Comparison of ENCODE assay signal across 1 cellular context in the genomic region with DNA sequence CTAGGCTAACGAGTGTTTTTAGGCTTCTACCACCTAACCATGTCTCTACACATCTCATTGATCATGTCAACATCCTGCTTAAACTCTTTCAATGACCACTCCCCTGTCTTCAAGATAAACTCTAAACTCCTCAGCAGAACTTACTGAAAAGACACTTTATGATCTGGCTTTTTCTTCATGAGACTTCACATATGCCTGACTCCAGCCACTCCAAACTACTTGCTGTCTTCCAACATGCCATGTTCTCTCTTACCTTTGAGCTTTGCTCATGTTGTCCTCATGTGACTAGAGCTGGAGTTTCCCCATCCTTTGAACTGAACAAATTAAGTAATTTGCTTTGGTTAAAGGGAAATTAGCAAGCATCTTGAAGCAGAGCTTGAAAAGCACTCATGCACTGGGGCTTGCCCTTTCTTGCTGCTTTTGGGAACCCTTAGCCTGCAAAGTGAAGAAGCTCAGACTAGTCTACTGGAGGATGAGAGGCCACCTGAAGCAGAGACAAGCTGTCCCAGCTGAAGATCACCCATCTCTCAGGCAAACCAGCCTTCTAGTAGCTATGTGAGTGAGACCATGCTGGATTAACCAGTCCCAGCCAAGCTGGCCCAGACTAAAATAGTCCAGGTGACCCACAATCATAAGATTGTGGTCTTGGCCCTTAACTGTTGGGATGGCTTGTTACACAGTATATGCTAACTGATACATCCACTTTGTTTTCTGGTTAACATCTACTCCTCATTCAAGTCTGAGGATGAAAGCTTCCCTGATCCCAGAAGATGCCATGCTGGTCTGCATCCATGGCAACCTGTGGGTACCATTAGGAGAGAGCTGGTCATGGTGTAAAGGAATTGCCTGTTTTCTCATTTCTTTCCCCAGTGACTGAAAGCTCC.
TF ChIP-seq lines count a peak whose summit lies in the region.

No MANE protein-coding gene starts in this region.

TF ChIP-seq in GM12878, 131 proteins besides CTCF, POLR2A, EP300 and RAD21 (continued from another document and continues in another):
- TF ChIP-seq, protein P1, sequence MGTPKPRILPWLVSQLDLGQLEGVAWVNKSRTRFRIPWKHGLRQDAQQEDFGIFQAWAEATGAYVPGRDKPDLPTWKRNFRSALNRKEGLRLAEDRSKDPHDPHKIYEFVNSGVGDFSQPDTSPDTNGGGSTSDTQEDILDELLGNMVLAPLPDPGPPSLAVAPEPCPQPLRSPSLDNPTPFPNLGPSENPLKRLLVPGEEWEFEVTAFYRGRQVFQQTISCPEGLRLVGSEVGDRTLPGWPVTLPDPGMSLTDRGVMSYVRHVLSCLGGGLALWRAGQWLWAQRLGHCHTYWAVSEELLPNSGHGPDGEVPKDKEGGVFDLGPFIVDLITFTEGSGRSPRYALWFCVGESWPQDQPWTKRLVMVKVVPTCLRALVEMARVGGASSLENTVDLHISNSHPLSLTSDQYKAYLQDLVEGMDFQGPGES (IDR thresholded peaks at IDR 0.05) = no peak
- TF ChIP-seq POLR2AphosphoS2 (IDR thresholded peaks at IDR 0.05; ENCODE audit: low read depth, low read length) (no peak), POLR2AphosphoS5 (IDR thresholded peaks at IDR 0.05; ENCODE audit: low read length) (peak; percentile 77), ZNF274 (IDR thresholded peaks at IDR 0.05; ENCODE audit: insufficient read depth, insufficient read length) (no peak), SRF (IDR thresholded peaks at IDR 0.05; ENCODE audit: low read depth in 2 of 2, low read length in 2 of 2) (no peak), SUZ12 (IDR thresholded peaks at IDR 0.05; ENCODE audit: unreplicated experiment) (no peak), SIX5 (IDR thresholded peaks at IDR 0.05; ENCODE audit: low read depth, low read length, severe bottlenecking) (no peak), BMI1 (IDR thresholded peaks at IDR 0.05; ENCODE audit: borderline replicate concordance) (no peak), YBX1 (IDR thresholded peaks at IDR 0.05) (no peak), KAT2A (conservative IDR thresholded peaks at IDR 0.05; ENCODE audit: control insufficient read depth, low read depth, low read length) (no peak), BRCA1 (IDR thresholded peaks at IDR 0.05; ENCODE audit: low read depth, low read length) (no peak), SREBF2 (IDR thresholded peaks at IDR 0.05; ENCODE audit: low read length) (no peak), ZNF217 (IDR thresholded peaks at IDR 0.05) (no peak), MEF2B (IDR thresholded peaks at IDR 0.05; ENCODE audit: partially characterized antibody, poor library complexity, severe bottlenecking) (no peak), ETV6 (conservative IDR thresholded peaks at IDR 0.05 in 1 of 2, IDR thresholded peaks at IDR 0.05 in 1 of 2; ENCODE audit: borderline replicate concordance in 1 of 2, low read depth in 1 of 2) (no peak), ZNF207 (IDR thresholded peaks at IDR 0.05; ENCODE audit: borderline replicate concordance) (no peak), MEF2A (IDR thresholded peaks at IDR 0.05; ENCODE audit: insufficient read depth, low read depth, low read length) (0 out of 2 replicates have a peak, but pooled peaks have one; percentile 57), NBN (IDR thresholded peaks at IDR 0.05) (no peak), ZNF384 (IDR thresholded peaks at IDR 0.05; ENCODE audit: borderline replicate concordance, low read depth, low read length) (no peak), ESRRA (IDR thresholded peaks at IDR 0.05; ENCODE audit: low read length) (no peak), JUND (IDR thresholded peaks at IDR 0.05; ENCODE audit: low read depth, low read length) (no peak), ZZZ3 (IDR thresholded peaks at IDR 0.05; ENCODE audit: control insufficient read depth, insufficient read length, low read depth) (no peak), GATAD2B (conservative IDR thresholded peaks at IDR 0.05; ENCODE audit: low read depth) (no peak), EED (IDR thresholded peaks at IDR 0.05; ENCODE audit: low read depth) (0 out of 2 replicates have a peak, but pooled peaks have one; percentile 3), FOXK2 (IDR thresholded peaks at IDR 0.05) (no peak), IRF4 (IDR thresholded peaks at IDR 0.05; ENCODE audit: low read depth, low read length) (no peak), HDAC6 (IDR thresholded peaks at IDR 0.05; ENCODE audit: unreplicated experiment) (peak; percentile 47), ZSCAN29 (IDR thresholded peaks at IDR 0.05) (no peak), EZH2 (IDR thresholded peaks at IDR 0.05; ENCODE audit: borderline replicate concordance, control insufficient read depth, low read depth, low read length) (no peak), PAX8 (IDR thresholded peaks at IDR 0.05) (no peak), KDM1A (IDR thresholded peaks at IDR 0.05; ENCODE audit: borderline replicate concordance) (no peak), WRNIP1 (IDR thresholded peaks at IDR 0.05; ENCODE audit: borderline replicate concordance, low read depth, low read length) (no peak), FOS (IDR thresholded peaks at IDR 0.05; ENCODE audit: borderline replicate concordance, extremely low read depth, insufficient read length) (no peak), NFIC (IDR thresholded peaks at IDR 0.05; ENCODE audit: low read depth, low read length) (no peak), DPF2 (IDR thresholded peaks at IDR 0.05) (no peak), SP1 (IDR thresholded peaks at IDR 0.05; ENCODE audit: low read depth, low read length) (no peak), TCF12 (IDR thresholded peaks at IDR 0.05; ENCODE audit: low read depth, low read length) (no peak), NRF1 (conservative IDR thresholded peaks at IDR 0.05; ENCODE audit: low read depth, low read length) (no peak), TARDBP (IDR thresholded peaks at IDR 0.05; ENCODE audit: borderline replicate concordance) (no peak), RBBP5 (conservative IDR thresholded peaks at IDR 0.05) (no peak), RCOR1 (conservative IDR thresholded peaks at IDR 0.05; ENCODE audit: low read depth, low read length) (no peak)
- TF ChIP-seq, protein P2, sequence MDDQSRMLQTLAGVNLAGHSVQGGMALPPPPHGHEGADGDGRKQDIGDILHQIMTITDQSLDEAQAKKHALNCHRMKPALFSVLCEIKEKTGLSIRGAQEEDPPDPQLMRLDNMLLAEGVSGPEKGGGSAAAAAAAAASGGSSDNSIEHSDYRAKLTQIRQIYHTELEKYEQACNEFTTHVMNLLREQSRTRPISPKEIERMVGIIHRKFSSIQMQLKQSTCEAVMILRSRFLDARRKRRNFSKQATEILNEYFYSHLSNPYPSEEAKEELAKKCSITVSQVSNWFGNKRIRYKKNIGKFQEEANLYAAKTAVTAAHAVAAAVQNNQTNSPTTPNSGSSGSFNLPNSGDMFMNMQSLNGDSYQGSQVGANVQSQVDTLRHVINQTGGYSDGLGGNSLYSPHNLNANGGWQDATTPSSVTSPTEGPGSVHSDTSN (IDR thresholded peaks at IDR 0.05; ENCODE audit: insufficient replicate concordance, low read depth, low read length) = no peak
- TF ChIP-seq, protein P3, sequence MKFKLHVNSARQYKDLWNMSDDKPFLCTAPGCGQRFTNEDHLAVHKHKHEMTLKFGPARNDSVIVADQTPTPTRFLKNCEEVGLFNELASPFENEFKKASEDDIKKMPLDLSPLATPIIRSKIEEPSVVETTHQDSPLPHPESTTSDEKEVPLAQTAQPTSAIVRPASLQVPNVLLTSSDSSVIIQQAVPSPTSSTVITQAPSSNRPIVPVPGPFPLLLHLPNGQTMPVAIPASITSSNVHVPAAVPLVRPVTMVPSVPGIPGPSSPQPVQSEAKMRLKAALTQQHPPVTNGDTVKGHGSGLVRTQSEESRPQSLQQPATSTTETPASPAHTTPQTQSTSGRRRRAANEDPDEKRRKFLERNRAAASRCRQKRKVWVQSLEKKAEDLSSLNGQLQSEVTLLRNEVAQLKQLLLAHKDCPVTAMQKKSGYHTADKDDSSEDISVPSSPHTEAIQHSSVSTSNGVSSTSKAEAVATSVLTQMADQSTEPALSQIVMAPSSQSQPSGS (IDR thresholded peaks at IDR 0.05; ENCODE audit: low read length) = peak; percentile 20; the same call in 1 of the 2 replicates
- TF ChIP-seq, protein P4, sequence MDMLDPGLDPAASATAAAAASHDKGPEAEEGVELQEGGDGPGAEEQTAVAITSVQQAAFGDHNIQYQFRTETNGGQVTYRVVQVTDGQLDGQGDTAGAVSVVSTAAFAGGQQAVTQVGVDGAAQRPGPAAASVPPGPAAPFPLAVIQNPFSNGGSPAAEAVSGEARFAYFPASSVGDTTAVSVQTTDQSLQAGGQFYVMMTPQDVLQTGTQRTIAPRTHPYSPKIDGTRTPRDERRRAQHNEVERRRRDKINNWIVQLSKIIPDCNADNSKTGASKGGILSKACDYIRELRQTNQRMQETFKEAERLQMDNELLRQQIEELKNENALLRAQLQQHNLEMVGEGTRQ (IDR thresholded peaks at IDR 0.05; ENCODE audit: borderline replicate concordance, low read depth, low read length) = no peak
- TF ChIP-seq, protein P5, sequence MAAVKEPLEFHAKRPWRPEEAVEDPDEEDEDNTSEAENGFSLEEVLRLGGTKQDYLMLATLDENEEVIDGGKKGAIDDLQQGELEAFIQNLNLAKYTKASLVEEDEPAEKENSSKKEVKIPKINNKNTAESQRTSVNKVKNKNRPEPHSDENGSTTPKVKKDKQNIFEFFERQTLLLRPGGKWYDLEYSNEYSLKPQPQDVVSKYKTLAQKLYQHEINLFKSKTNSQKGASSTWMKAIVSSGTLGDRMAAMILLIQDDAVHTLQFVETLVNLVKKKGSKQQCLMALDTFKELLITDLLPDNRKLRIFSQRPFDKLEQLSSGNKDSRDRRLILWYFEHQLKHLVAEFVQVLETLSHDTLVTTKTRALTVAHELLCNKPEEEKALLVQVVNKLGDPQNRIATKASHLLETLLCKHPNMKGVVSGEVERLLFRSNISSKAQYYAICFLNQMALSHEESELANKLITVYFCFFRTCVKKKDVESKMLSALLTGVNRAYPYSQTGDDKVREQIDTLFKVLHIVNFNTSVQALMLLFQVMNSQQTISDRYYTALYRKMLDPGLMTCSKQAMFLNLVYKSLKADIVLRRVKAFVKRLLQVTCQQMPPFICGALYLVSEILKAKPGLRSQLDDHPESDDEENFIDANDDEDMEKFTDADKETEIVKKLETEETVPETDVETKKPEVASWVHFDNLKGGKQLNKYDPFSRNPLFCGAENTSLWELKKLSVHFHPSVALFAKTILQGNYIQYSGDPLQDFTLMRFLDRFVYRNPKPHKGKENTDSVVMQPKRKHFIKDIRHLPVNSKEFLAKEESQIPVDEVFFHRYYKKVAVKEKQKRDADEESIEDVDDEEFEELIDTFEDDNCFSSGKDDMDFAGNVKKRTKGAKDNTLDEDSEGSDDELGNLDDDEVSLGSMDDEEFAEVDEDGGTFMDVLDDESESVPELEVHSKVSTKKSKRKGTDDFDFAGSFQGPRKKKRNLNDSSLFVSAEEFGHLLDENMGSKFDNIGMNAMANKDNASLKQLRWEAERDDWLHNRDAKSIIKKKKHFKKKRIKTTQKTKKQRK (IDR thresholded peaks at IDR 0.05; ENCODE audit: low read depth, low read length) = no peak
- TF ChIP-seq, protein P6, sequence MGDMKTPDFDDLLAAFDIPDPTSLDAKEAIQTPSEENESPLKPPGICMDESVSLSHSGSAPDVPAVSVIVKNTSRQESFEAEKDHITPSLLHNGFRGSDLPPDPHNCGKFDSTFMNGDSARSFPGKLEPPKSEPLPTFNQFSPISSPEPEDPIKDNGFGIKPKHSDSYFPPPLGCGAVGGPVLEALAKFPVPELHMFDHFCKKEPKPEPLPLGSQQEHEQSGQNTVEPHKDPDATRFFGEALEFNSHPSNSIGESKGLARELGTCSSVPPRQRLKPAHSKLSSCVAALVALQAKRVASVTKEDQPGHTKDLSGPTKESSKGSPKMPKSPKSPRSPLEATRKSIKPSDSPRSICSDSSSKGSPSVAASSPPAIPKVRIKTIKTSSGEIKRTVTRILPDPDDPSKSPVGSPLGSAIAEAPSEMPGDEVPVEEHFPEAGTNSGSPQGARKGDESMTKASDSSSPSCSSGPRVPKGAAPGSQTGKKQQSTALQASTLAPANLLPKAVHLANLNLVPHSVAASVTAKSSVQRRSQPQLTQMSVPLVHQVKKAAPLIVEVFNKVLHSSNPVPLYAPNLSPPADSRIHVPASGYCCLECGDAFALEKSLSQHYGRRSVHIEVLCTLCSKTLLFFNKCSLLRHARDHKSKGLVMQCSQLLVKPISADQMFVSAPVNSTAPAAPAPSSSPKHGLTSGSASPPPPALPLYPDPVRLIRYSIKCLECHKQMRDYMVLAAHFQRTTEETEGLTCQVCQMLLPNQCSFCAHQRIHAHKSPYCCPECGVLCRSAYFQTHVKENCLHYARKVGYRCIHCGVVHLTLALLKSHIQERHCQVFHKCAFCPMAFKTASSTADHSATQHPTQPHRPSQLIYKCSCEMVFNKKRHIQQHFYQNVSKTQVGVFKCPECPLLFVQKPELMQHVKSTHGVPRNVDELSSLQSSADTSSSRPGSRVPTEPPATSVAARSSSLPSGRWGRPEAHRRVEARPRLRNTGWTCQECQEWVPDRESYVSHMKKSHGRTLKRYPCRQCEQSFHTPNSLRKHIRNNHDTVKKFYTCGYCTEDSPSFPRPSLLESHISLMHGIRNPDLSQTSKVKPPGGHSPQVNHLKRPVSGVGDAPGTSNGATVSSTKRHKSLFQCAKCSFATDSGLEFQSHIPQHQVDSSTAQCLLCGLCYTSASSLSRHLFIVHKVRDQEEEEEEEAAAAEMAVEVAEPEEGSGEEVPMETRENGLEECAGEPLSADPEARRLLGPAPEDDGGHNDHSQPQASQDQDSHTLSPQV (IDR thresholded peaks at IDR 0.05) = peak; percentile 56
- TF ChIP-seq, protein P7, sequence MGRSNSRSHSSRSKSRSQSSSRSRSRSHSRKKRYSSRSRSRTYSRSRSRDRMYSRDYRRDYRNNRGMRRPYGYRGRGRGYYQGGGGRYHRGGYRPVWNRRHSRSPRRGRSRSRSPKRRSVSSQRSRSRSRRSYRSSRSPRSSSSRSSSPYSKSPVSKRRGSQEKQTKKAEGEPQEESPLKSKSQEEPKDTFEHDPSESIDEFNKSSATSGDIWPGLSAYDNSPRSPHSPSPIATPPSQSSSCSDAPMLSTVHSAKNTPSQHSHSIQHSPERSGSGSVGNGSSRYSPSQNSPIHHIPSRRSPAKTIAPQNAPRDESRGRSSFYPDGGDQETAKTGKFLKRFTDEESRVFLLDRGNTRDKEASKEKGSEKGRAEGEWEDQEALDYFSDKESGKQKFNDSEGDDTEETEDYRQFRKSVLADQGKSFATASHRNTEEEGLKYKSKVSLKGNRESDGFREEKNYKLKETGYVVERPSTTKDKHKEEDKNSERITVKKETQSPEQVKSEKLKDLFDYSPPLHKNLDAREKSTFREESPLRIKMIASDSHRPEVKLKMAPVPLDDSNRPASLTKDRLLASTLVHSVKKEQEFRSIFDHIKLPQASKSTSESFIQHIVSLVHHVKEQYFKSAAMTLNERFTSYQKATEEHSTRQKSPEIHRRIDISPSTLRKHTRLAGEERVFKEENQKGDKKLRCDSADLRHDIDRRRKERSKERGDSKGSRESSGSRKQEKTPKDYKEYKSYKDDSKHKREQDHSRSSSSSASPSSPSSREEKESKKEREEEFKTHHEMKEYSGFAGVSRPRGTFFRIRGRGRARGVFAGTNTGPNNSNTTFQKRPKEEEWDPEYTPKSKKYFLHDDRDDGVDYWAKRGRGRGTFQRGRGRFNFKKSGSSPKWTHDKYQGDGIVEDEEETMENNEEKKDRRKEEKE (IDR thresholded peaks at IDR 0.05) = no peak
- TF ChIP-seq, protein P8, sequence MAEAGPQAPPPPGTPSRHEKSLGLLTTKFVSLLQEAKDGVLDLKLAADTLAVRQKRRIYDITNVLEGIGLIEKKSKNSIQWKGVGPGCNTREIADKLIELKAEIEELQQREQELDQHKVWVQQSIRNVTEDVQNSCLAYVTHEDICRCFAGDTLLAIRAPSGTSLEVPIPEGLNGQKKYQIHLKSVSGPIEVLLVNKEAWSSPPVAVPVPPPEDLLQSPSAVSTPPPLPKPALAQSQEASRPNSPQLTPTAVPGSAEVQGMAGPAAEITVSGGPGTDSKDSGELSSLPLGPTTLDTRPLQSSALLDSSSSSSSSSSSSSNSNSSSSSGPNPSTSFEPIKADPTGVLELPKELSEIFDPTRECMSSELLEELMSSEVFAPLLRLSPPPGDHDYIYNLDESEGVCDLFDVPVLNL (IDR thresholded peaks at IDR 0.05; ENCODE audit: low read depth, low read length) = no peak
